1 cellular context compared by ENCODE assay signal in the genomic region with DNA sequence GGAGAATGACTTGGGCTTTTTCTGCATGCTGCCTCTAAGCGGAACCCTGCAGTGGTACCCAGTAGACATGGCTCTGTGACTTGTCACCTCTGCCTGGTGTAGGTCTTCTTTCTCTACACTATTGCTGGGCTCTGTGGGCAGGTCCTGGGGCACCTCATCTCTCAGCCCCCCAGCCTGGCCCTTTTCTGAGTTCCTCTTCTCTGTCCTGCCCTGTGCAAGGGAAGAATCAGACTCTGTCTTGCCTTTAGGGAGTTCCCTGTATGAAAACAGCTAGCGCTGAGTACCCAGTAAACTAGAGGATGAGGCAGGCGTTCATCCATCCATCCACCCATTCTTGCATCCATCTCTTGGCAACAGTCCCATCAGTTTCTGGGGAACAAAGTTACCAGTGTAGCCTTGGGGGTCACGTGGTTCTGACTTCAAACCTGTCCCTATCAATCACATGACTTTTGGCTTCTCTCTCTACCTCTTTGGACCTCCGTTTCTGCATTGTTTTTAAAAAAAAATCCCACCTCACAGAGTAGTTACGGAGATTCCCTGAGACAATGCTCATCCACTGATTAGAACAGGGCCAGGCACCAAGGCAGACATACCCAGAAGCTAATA.
TF ChIP-seq lines count a peak whose summit lies in the region.

No MANE protein-coding gene starts in this region.

TF ChIP-seq in GM12878, 131 proteins besides CTCF, POLR2A, EP300 and RAD21:
- TF ChIP-seq FOXK2 (IDR thresholded peaks at IDR 0.05) (no peak), RAD51 (IDR thresholded peaks at IDR 0.05) (peak; percentile 85)
- TF ChIP-seq, protein P1, sequence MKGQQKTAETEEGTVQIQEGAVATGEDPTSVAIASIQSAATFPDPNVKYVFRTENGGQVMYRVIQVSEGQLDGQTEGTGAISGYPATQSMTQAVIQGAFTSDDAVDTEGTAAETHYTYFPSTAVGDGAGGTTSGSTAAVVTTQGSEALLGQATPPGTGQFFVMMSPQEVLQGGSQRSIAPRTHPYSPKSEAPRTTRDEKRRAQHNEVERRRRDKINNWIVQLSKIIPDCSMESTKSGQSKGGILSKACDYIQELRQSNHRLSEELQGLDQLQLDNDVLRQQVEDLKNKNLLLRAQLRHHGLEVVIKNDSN (IDR thresholded peaks at IDR 0.05; ENCODE audit: borderline replicate concordance, extremely low read length, insufficient read depth, low read depth, low read length), result peak; percentile 45
